Comparison of ENCODE assay signal across 8 cellular contexts in genomic region chr7:16071246-16071857, GRCh38.
DNase-seq lines count a peak whose midpoint lies in the region; ATAC-seq and TF ChIP-seq lines count a peak whose summit lies in the region.

No MANE protein-coding gene starts in this region.

- no peaks in the 10 kb centered on the region for H3K27me3 Mint-ChIP-seq in activated T-helper 1 cell treated with anti-CD3 and anti-CD28 coated beads, Interleukin-12 subunit alpha, Interleukin-12 subunit beta, Interleukin-2, Interleukin-4 antibody, amounts not matched to agents 30 ng/mL and 10 ng/mL and 1 ng/mL, durations not matched to agents 14 hours and 24 hours and 36 hours (ENCODE audit: insufficient read depth)

- no peaks in the 10 kb centered on the region for H3K4me1 ChIP-seq in adrenal gland (replicated peaks in 1 of 2)

- H3K27ac ChIP-seq in adrenal gland, result no peak overlapping the region

- ATAC-seq in GM19395 (IDR thresholded peaks at IDR 0.05; ENCODE audit: unreplicated experiment) (peak; percentile 84), HG03432 (IDR thresholded peaks at IDR 0.05; ENCODE audit: unreplicated experiment) (peak; percentile 83)

- no peak for TF ChIP-seq POLR2A in adrenal gland (IDR thresholded peaks at IDR 0.05)

- H3K9me3 ChIP-seq in adrenal gland (replicated peaks in 1 of 3), result no peaks in the 10 kb centered on the region

- H3K4me1 Mint-ChIP-seq in activated T-helper 1 cell treated with anti-CD3 and anti-CD28 coated beads, Interleukin-12 subunit alpha, Interleukin-12 subunit beta, Interleukin-2, Interleukin-4 antibody, amounts not matched to agents 30 ng/mL and 10 ng/mL and 1 ng/mL, durations not matched to agents 14 hours and 24 hours and 36 hours (ENCODE audit: low read depth), result no peaks in the 10 kb centered on the region

- TF ChIP-seq CTCF in adrenal gland (IDR thresholded peaks at IDR 0.05), result peak; percentile 72 to 92 (median 88)

- no peak overlapping the region for H3K27ac Mint-ChIP-seq in activated T-helper 1 cell treated with anti-CD3 and anti-CD28 coated beads, Interleukin-12 subunit alpha, Interleukin-12 subunit beta, Interleukin-2, Interleukin-4 antibody, amounts not matched to agents 30 ng/mL and 10 ng/mL and 1 ng/mL, durations not matched to agents 14 hours and 24 hours and 36 hours

- peak; percentile 60 for DNase-seq in DMS 273 treated with DMSO at 0.1 percent for 48 hours (lab: John Stamatoyannopoulos, UW)
- peak; percentile 58 for DNase-seq in NCI-H226
- DNase-seq in adrenal gland, result peak in 2 of 7 donors; percentile 7 to 11
- peak; percentile 38 for DNase-seq in iPS DF 4.7 (ENCODE audit: extremely low read depth, low spot score)
- peak; percentile 96 for DNase-seq in superior temporal gyrus (ENCODE audit: extremely low spot score)
- no peak for DNase-seq in activated T-helper 1 cell treated with anti-CD3 and anti-CD28 coated beads, Interleukin-12 subunit alpha, Interleukin-12 subunit beta, Interleukin-2, Interleukin-4 antibody, amounts not matched to agents 30 ng/mL and 10 ng/mL and 1 ng/mL, durations not matched to agents 14 hours and 24 hours and 36 hours (ENCODE audit: low spot score)

- H3K36me3 Mint-ChIP-seq in activated T-helper 1 cell treated with anti-CD3 and anti-CD28 coated beads, Interleukin-12 subunit alpha, Interleukin-12 subunit beta, Interleukin-2, Interleukin-4 antibody, amounts not matched to agents 30 ng/mL and 10 ng/mL and 1 ng/mL, durations not matched to agents 14 hours and 24 hours and 36 hours (ENCODE audit: low read depth), result no peaks in the 10 kb centered on the region

- H3K9me3 Mint-ChIP-seq in activated T-helper 1 cell treated with anti-CD3 and anti-CD28 coated beads, Interleukin-12 subunit alpha, Interleukin-12 subunit beta, Interleukin-2, Interleukin-4 antibody, amounts not matched to agents 30 ng/mL and 10 ng/mL and 1 ng/mL, durations not matched to agents 14 hours and 24 hours and 36 hours, result no peaks in the 10 kb centered on the region

- no peaks in the 10 kb centered on the region for H3K36me3 ChIP-seq in adrenal gland (replicated peaks in 1 of 2)

- intact Hi-C loops in adrenal gland (cut with DNase I), result loop anchor here in 1 of 2 donors (10.0 kb wide), 1 partner anchor 357 kb away; no protein-coding TSS in a partner anchor
- intact Hi-C loops in activated T-helper 1 cell treated with anti-CD3 and anti-CD28 coated beads, Interleukin-12 subunit alpha, Interleukin-12 subunit beta, Interleukin-2, Interleukin-4 antibody, amounts not matched to agents 30 ng/mL and 10 ng/mL and 1 ng/mL, durations not matched to agents 14 hours and 24 hours and 36 hours (cut with micrococcal nuclease), result loop anchor here (2.0 to 5.0 kb wide), 2 partner anchors 744 to 767 kb away; no protein-coding TSS in a partner anchor

- H3K27me3 ChIP-seq in adrenal gland, result no peaks in the 10 kb centered on the region

- no peak overlapping the region for H3K4me3 ChIP-seq in adrenal gland

- WGBS in adrenal gland, 4 donors, result 14 to 20% (median 17%) methylated on average over 6 of the region's 6 CpGs

- no peak overlapping the region for H3K4me3 Mint-ChIP-seq in activated T-helper 1 cell treated with anti-CD3 and anti-CD28 coated beads, Interleukin-12 subunit alpha, Interleukin-12 subunit beta, Interleukin-2, Interleukin-4 antibody, amounts not matched to agents 30 ng/mL and 10 ng/mL and 1 ng/mL, durations not matched to agents 14 hours and 24 hours and 36 hours
